20 cellular contexts compared by ENCODE assay signal in the genomic region with DNA sequence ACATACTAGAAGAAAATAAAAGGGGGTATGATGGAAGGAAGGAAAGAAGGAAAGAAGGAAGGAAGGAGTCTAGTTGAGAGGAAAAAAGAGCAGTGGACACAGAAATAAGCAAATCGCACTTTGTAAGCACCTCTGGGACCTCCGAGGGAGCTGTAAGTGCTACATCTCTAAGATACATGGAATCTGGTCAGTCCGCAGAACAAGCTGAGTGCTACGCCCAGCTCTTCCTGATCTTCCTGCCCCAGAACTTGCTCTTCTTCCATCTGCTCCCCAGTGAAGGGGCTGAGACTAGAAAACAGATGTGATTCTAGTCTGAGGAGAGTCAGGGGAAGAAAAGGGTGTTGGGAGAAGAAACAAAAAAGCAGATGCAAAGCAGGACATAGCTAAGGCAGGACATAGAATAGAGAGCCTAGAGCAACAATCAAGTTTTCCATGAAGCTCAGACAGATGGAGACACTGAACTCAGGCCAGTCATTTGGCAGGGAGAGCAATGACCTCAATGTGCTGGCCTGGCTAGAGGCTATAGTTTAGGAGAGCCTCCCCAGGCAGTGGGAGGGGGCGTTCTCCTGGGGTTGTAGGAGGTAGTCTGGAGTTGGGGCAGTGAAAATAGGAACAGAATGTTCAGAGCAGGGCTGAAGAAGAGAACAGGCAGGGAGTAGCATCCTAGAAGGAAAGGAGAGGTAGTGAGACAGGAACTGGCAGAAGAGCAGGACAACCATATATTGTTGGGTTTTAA. TPM values are rescaled to one million over a fixed set of nuclear protein-coding genes. Genes with fewer than 3 reads are reported as not detected.
DNase-seq lines count a peak whose midpoint lies in the region; ATAC-seq and TF ChIP-seq lines count a peak whose summit lies in the region.
"Had no signal": no experiment of that assay in that cellular context is flagged by ENCODE, and none has a peak within 500 bp of the region (broad histone marks: within the 10 kb centered on the region; RNA-seq: fewer than 3 reads in every experiment).

No MANE protein-coding gene starts in this region.

- no peaks in the 10 kb centered on the region for H3K27me3 Mint-ChIP-seq in MCF 10A (ENCODE audit: insufficient read depth, unreplicated experiment)

- peak; percentile 50 to 91 for ATAC-seq in left cardiac atrium
- ATAC-seq: Panc1 had no signal

- H3K4me2 ChIP-seq in mammary epithelial cell (ENCODE audit: insufficient read depth, low read depth, low read length) = no peak overlapping the region

- H3K9me3 ChIP-seq in mammary epithelial cell (replicated peaks; ENCODE audit: insufficient read depth, low read length) (no peaks in the 10 kb centered on the region), vagina (no peaks in the 10 kb centered on the region)
- H3K9me3 ChIP-seq: neutrophil, tibial artery had no signal

- intact Hi-C loops in MCF 10A (cut with micrococcal nuclease) = no loop called here
- intact Hi-C loops in mammary epithelial cell (cut with micrococcal nuclease) = no loop called here
- intact Hi-C loops in left cardiac atrium (cut with DNase I) = no loop called here
- intact Hi-C loops in posterior vena cava (cut with DNase I) = no loop called here
- intact Hi-C loops in vagina (cut with DNase I) = no loop called here

- H3K27ac Mint-ChIP-seq in MCF 10A (ENCODE audit: low read depth, unreplicated experiment) = peak overlapping the region; percentile 30
- H3K27ac Mint-ChIP-seq: activated CD4-positive, alpha-beta memory T cell treated with anti-CD3 and anti-CD28 coated beads, Interleukin-2, amount 10 ng/mL, durations not matched to agents 7 days and 5 days; activated T-helper 1 cell treated with anti-CD3 and anti-CD28 coated beads, Interleukin-12 subunit alpha, Interleukin-12 subunit beta, Interleukin-2, Interleukin-4 antibody, amounts not matched to agents 30 ng/mL and 10 ng/mL and 1 ng/mL, durations not matched to agents 14 hours and 24 hours and 36 hours; CD4-positive, alpha-beta T cell had no signal

- no peak for TF ChIP-seq POLR2A in vagina (IDR thresholded peaks at IDR 0.05)

- dilution Hi-C loops in mammary epithelial cell (cut with HindIII; ENCODE audit: low sequenced_read_pairs) = no loop called here

- TF ChIP-seq CTCF in MCF 10A (IDR thresholded peaks at IDR 0.05; ENCODE audit: unreplicated experiment) (no peak), mammary epithelial cell (conservative IDR thresholded peaks at IDR 0.05 in 1 of 2, IDR thresholded peaks at IDR 0.05 in 1 of 2; ENCODE audit: extremely low read depth in 1 of 2, insufficient read depth in 1 of 2, low read depth in 1 of 2, low read length in 2 of 2) (no peak), vagina (IDR thresholded peaks at IDR 0.05) (no peak)

- CTCF ChIA-PET in MCF 10A (lab: Yijun Ruan, JAX) = interaction anchor here (0.6 to 1.5 kb wide), 3 partner anchors 13 to 375 kb away, joined by 3 to 6 read pairs (median 3); no protein-coding TSS in a partner anchor
- CTCF ChIA-PET in mammary epithelial cell (lab: Charles Lee; ENCODE audit: low non-redundant PET) = no interaction called here

- H3K27me3 ChIP-seq in mammary epithelial cell (ENCODE audit: insufficient read depth, low read length) (no peaks in the 10 kb centered on the region), vagina (no peaks in the 10 kb centered on the region)
- H3K27me3 ChIP-seq: cardiac muscle cell, tibial artery had no signal

- H3K4me3 ChIP-seq in mammary epithelial cell (replicated peaks in 1 of 3; ENCODE audit: insufficient read depth in 1 of 3, low read depth in 2 of 3, low read length in 3 of 3) (no peak overlapping the region), vagina (no peak overlapping the region)
- H3K4me3 ChIP-seq: cardiac muscle cell, tibial artery had no signal

- H3K4me1 ChIP-seq in mammary epithelial cell (ENCODE audit: insufficient read depth, low read length) (peaks cover 11% of the 10 kb centered on the region), vagina (peaks cover 22% of the 10 kb centered on the region)

- in situ Hi-C loops in mammary epithelial cell (cut with MboI; ENCODE audit: low sequenced_read_pairs in 2 of 2) = loop anchor here in 1 of 2 donors (10.0 to 25.0 kb wide), 2 partner anchors 198 to 380 kb away; no protein-coding TSS in a partner anchor

- POLR2A ChIA-PET in MCF 10A (lab: Yijun Ruan, JAX) = no interaction called here

- H3K79me2 ChIP-seq in mammary epithelial cell (ENCODE audit: insufficient read depth, low read length) = no peaks in the 10 kb centered on the region

- no peak overlapping the region for H2AFZ ChIP-seq in mammary epithelial cell (ENCODE audit: low read depth, low read length)

- H3K4me1 Mint-ChIP-seq in MCF 10A (ENCODE audit: insufficient read depth, unreplicated experiment) = peaks cover 5% of the 10 kb centered on the region
- H3K4me1 Mint-ChIP-seq: activated CD4-positive, alpha-beta memory T cell treated with anti-CD3 and anti-CD28 coated beads, Interleukin-2, amount 10 ng/mL, durations not matched to agents 7 days and 5 days had no signal

- no peaks in the 10 kb centered on the region for H3K36me3 ChIP-seq in mammary epithelial cell (ENCODE audit: insufficient read depth, low read length)
- no peaks in the 10 kb centered on the region for H3K36me3 ChIP-seq in vagina
- H3K36me3 ChIP-seq: cardiac muscle cell, neutrophil, tibial artery had no signal

- H3K27ac ChIP-seq in mammary epithelial cell (ENCODE audit: insufficient read depth, low read depth, low read length) = no peak overlapping the region
- H3K27ac ChIP-seq in vagina = peak overlapping the region; percentile 72
- H3K27ac ChIP-seq: cardiac muscle cell, neutrophil had no signal

- H3K36me3 Mint-ChIP-seq in MCF 10A (ENCODE audit: insufficient read depth, unreplicated experiment) = no peaks in the 10 kb centered on the region

- no TSS peak for BruUV-seq in MCF 10A (replicated peaks; lab: Mats Ljungman, UMichigan)
- BruUV-seq in mammary epithelial cell (replicated peaks; lab: Mats Ljungman, UMichigan) = no TSS peak

- no peak for DNase-seq in MCF 10A (ENCODE audit: unreplicated experiment)
- DNase-seq in mammary epithelial cell = no peak
- DNase-seq in left cardiac atrium = peak; percentile 71
- peak; percentile 91 for DNase-seq in posterior vena cava (ENCODE audit: low spot score)
- no peak for DNase-seq in vagina (ENCODE audit: extremely low spot score in 2 of 2)
- no peak for DNase-seq in stimulated activated CD8-positive, alpha-beta memory T cell treated with anti-CD3 and anti-CD28 coated beads, Interleukin-4, amount 100 ng/mL, for 48 hours
- no peak for DNase-seq in NCI-H446 treated with DMSO at 0.1 percent for 48 hours (lab: John Stamatoyannopoulos, UW)
- no peak for DNase-seq in activated effector memory CD4-positive, alpha-beta T cell treated with anti-CD3 and anti-CD28 coated beads, Interleukin-2, amount 50 U/mL, for 16 hours
- DNase-seq: activated CD4-positive, alpha-beta memory T cell treated with anti-CD3 and anti-CD28 coated beads, Interleukin-2, amount 10 ng/mL, durations not matched to agents 7 days and 5 days; CD4-positive, alpha-beta T cell; DMS79; NCI-H2081; NCI-H748 treated with DMSO at 0.1 percent for 48 hours; stimulated activated CD4-positive, alpha-beta T cell treated with anti-CD3 and anti-CD28 coated beads, Interleukin-4, amount 100 ng/mL, for 24 hours had no signal

- H3K9me3 Mint-ChIP-seq in MCF 10A (ENCODE audit: unreplicated experiment) = peaks cover 3% of the 10 kb centered on the region
- H3K9me3 Mint-ChIP-seq: activated CD4-positive, alpha-beta memory T cell treated with anti-CD3 and anti-CD28 coated beads, Interleukin-2, amount 10 ng/mL, durations not matched to agents 7 days and 5 days; activated T-helper 1 cell treated with anti-CD3 and anti-CD28 coated beads, Interleukin-12 subunit alpha, Interleukin-12 subunit beta, Interleukin-2, Interleukin-4 antibody, amounts not matched to agents 30 ng/mL and 10 ng/mL and 1 ng/mL, durations not matched to agents 14 hours and 24 hours and 36 hours; CD4-positive, alpha-beta T cell had no signal

- no peaks in the 10 kb centered on the region for H4K20me1 ChIP-seq in mammary epithelial cell (ENCODE audit: insufficient read depth, low read length)

- WGBS in mammary epithelial cell (ENCODE audit: low coverage, missing lambda C conversion rate) = 92% methylated on average over 4 of the region's 5 CpGs

- H3K4me3 Mint-ChIP-seq in MCF 10A (ENCODE audit: unreplicated experiment) = no peak overlapping the region
- H3K4me3 Mint-ChIP-seq: activated CD4-positive, alpha-beta memory T cell treated with anti-CD3 and anti-CD28 coated beads, Interleukin-2, amount 10 ng/mL, durations not matched to agents 7 days and 5 days; activated T-helper 1 cell treated with anti-CD3 and anti-CD28 coated beads, Interleukin-12 subunit alpha, Interleukin-12 subunit beta, Interleukin-2, Interleukin-4 antibody, amounts not matched to agents 30 ng/mL and 10 ng/mL and 1 ng/mL, durations not matched to agents 14 hours and 24 hours and 36 hours; CD4-positive, alpha-beta T cell had no signal

- no peak overlapping the region for H3K9ac ChIP-seq in mammary epithelial cell (ENCODE audit: insufficient read depth, low read length)

RNA-seq across cellular contexts. Expression of a gene that starts 1.8 kb away (rescaled TPM):
- total RNA-seq in MCF 10A (2022) = 0.64 and 1.6 TPM in 2 replicates
- 1 to 10 TPM; 2.4 to 7.5 TPM for total RNA-seq in mammary epithelial cell
- polyA plus RNA-seq in mammary epithelial cell = 17.7 TPM
- 31.9 TPM for polyA minus RNA-seq in mammary epithelial cell
- total RNA-seq in left cardiac atrium = 100 to 1,000 TPM in 1 of 2 donors, 10 to 100 TPM in 1; 64.8 to 120 TPM
- 100 to 1,000 TPM in 1 of 2 donors, 10 to 100 TPM in 1; 61.0 to 362 TPM for total RNA-seq in posterior vena cava
- total RNA-seq in vagina = 159 TPM
- total RNA-seq: activated CD4-positive, alpha-beta memory T cell treated with anti-CD3 and anti-CD28 coated beads, Interleukin-2, amount 10 ng/mL, durations not matched to agents 7 days and 5 days; activated T-helper 1 cell treated with anti-CD3 and anti-CD28 coated beads, Interleukin-12 subunit alpha, Interleukin-12 subunit beta, Interleukin-2, Interleukin-4 antibody, amounts not matched to agents 30 ng/mL and 10 ng/mL and 1 ng/mL, durations not matched to agents 14 hours and 24 hours and 36 hours; cardiac muscle cell; CD4-positive, alpha-beta T cell had no signal
- polyA plus RNA-seq: cardiac muscle cell had no signal

RNA-seq across cellular contexts. Expression of a gene that starts 33.4 kb away (rescaled TPM):
- total RNA-seq in MCF 10A (2022) (32.7 and 34.4 TPM in 2 replicates), mammary epithelial cell (10 to 100 TPM; 27.2 to 30.2 TPM), left cardiac atrium (10 to 100 TPM; 15.7 to 16.5 TPM), posterior vena cava (10 to 100 TPM; 51.1 to 56.3 TPM), vagina (44.7 TPM)
- polyA plus RNA-seq in mammary epithelial cell = 12.9 TPM
- 34.4 TPM for polyA minus RNA-seq in mammary epithelial cell

RNA-seq across cellular contexts. Expression of a gene that starts 51.7 kb away (rescaled TPM):
- total RNA-seq in MCF 10A (2022) = not detected in 2 replicates
- not detected for total RNA-seq in mammary epithelial cell
- polyA plus RNA-seq in mammary epithelial cell = not detected
- polyA minus RNA-seq in mammary epithelial cell = not detected
- under 1 TPM in 1 of 2 donors, not detected in 1; 0.10 TPM for total RNA-seq in left cardiac atrium
- total RNA-seq in posterior vena cava = under 1 TPM in 1 of 2 donors, not detected in 1; 0.28 TPM
- total RNA-seq in vagina = not detected
- total RNA-seq: A172; activated CD4-positive, alpha-beta memory T cell treated with anti-CD3 and anti-CD28 coated beads, Interleukin-2, amount 10 ng/mL, durations not matched to agents 7 days and 5 days; activated T-helper 1 cell treated with anti-CD3 and anti-CD28 coated beads, Interleukin-12 subunit alpha, Interleukin-12 subunit beta, Interleukin-2, Interleukin-4 antibody, amounts not matched to agents 30 ng/mL and 10 ng/mL and 1 ng/mL, durations not matched to agents 14 hours and 24 hours and 36 hours; CD4-positive, alpha-beta T cell had no signal
- polyA plus RNA-seq: cardiac muscle cell had no signal

Comparison
In these comparisons a context has a peak if more than half of its experiments do, and no peak if none do; other contexts are left out.
1. DNase-seq: peak in left cardiac atrium (single experiment) and posterior vena cava (single experiment); none in MCF 10A (single experiment), mammary epithelial cell (single experiment), vagina (0 of 2), stimulated activated CD8-positive, alpha-beta memory T cell treated with anti-CD3 and anti-CD28 coated beads, Interleukin-4, amount 100 ng/mL, for 48 hours (single experiment), NCI-H446 treated with DMSO at 0.1 percent for 48 hours (single experiment) and activated effector memory CD4-positive, alpha-beta T cell treated with anti-CD3 and anti-CD28 coated beads, Interleukin-2, amount 50 U/mL, for 16 hours (single experiment).
2. RNA of a gene that starts 1.8 kb away (total RNA-seq): 61.0 to 362 TPM in posterior vena cava, 159 TPM in vagina (single experiment) and 64.8 to 120 TPM in left cardiac atrium; 2.4 to 7.5 TPM in mammary epithelial cell and 0.64 to 1.6 TPM in MCF 10A; every median in the first group is over 4 times any median in the second.